ENCODE assay signal across 8 cellular contexts in genomic region chr18:13447621-13448020, GRCh38.
DNase-seq lines count a peak whose midpoint lies in the region; ATAC-seq, FAIRE-seq and TF ChIP-seq lines count a peak whose summit lies in the region.

No MANE protein-coding gene starts in this region.

- H3K79me2 ChIP-seq in HepG2 (ENCODE audit: insufficient read depth, low read length): no peaks in the 10 kb centered on the region

- no peak for ATAC-seq in HepG2
- ATAC-seq in left lung: peak; percentile 53
- peak; percentile 60 for ATAC-seq in aorta (ENCODE audit: low FRiP score)
- ATAC-seq in HG03135 (IDR thresholded peaks at IDR 0.05; ENCODE audit: unreplicated experiment): no peak
- ATAC-seq in GM19463 (IDR thresholded peaks at IDR 0.05; ENCODE audit: unreplicated experiment): no peak

- no peaks in the 10 kb centered on the region for H3K36me3 Mint-ChIP-seq in immature natural killer cell

- H3K9ac ChIP-seq in liver (ENCODE audit: low read depth in 1 of 2, low read length in 2 of 2) (no peak overlapping the region), HepG2 (ENCODE audit: insufficient read depth, low read depth, low read length) (no peak overlapping the region)

- CTCF ChIA-PET in HepG2 (lab: Yijun Ruan, JAX; ENCODE audit: low intra/inter-chr PET ratio, low total read pairs): no interaction called here

- H3K4me1 ChIP-seq in liver (ENCODE audit: control insufficient read depth in 4 of 4, insufficient read depth in 4 of 4, low read length in 3 of 4) (peaks cover 0 to 37% (median 21%) of the 10 kb centered on the region in 4 donors), HepG2 (ENCODE audit: insufficient read depth, low read length) (peaks cover 48% of the 10 kb centered on the region), left lung (peaks cover 11 to 24% of the 10 kb centered on the region in 2 donors), aorta (ENCODE audit: control insufficient read depth in 1 of 2, insufficient read depth in 2 of 2, low read length in 2 of 2) (no peaks in the 10 kb centered on the region)

- H3K27ac ChIP-seq in liver (ENCODE audit: low read depth in 1 of 2, low read length in 2 of 2) (peak overlapping the region; percentile 19 to 43), HepG2 (ENCODE audit: extremely low read length, insufficient read depth, low read length) (no peak overlapping the region), left lung (no peak overlapping the region), aorta (ENCODE audit: low read depth in 1 of 2, low read length in 2 of 2) (peak overlapping the region in 1 of 2 donors; percentile 5)

- intact Hi-C loops in HepG2 (cut with micrococcal nuclease; ENCODE audit: unreplicated experiment) (loop anchor here (10.0 kb wide), 1 partner anchor 233 kb away; the partner anchor contains the start of gene LDLRAD4), left lung (cut with DNase I) (no loop called here), aorta (cut with DNase I) (no loop called here)

- no peak for DNase-seq in HepG2 (ENCODE audit: low spot score)
- peak; percentile 83 for DNase-seq in amniotic epithelial cell (ENCODE audit: low read depth)
- no peak for DNase-seq in left lung
- DNase-seq in aorta: peak; percentile 84 to 88
- DNase-seq in immature natural killer cell: no peak

- H3K4me3 ChIP-seq in liver (ENCODE audit: low read depth in 1 of 3, low read length in 3 of 3): no peak overlapping the region
- no peak overlapping the region for H3K4me3 ChIP-seq in HepG2 (replicated peaks in 1 of 3; ENCODE audit: insufficient read depth in 1 of 3, low read depth in 2 of 3, low read length in 3 of 3)
- H3K4me3 ChIP-seq in left lung: no peak overlapping the region
- no peak overlapping the region for H3K4me3 ChIP-seq in aorta (ENCODE audit: low read length in 2 of 2)

- in situ Hi-C loops in HepG2 (cut with HindIII; ENCODE audit: extremely low pct_ligation_motif_present, low pct_unique_long_range_greater_than_20kb): no loop called here

- H3K9me3 ChIP-seq in liver (ENCODE audit: control insufficient read depth in 4 of 4, low read length in 3 of 4) (no peaks in the 10 kb centered on the region), HepG2 (ENCODE audit: low read length) (no peaks in the 10 kb centered on the region), left lung (no peaks in the 10 kb centered on the region), aorta (ENCODE audit: control insufficient read depth, low read length) (no peaks in the 10 kb centered on the region)

- TF ChIP-seq CTCF in liver (IDR thresholded peaks at IDR 0.05; ENCODE audit: low read depth, low read length, missing input control) (no peak), HepG2 (CRISPR knock-in tag; IDR thresholded peaks at IDR 0.05) (no peak), left lung (IDR thresholded peaks at IDR 0.05) (no peak)

- H2AFZ ChIP-seq in HepG2 (ENCODE audit: low read length): no peak overlapping the region

- WGBS in liver: 63% methylated on average over 12 of the region's 12 CpGs
- 87% methylated on average over 12 of the region's 12 CpGs for WGBS in HepG2 (ENCODE audit: low lambda C conversion rate)
- WGBS in aorta, 2 donors: 9 to 13% methylated on average over 12 of the region's 12 CpGs

- TF ChIP-seq POLR2A in HepG2 (IDR thresholded peaks at IDR 0.05; ENCODE audit: insufficient read depth in 1 of 2, low read depth in 2 of 2, low read length in 2 of 2): no peak

- H3K36me3 ChIP-seq in liver (ENCODE audit: control insufficient read depth in 4 of 4, insufficient read depth in 3 of 4, low read depth in 1 of 4, low read length in 3 of 4): no peaks in the 10 kb centered on the region
- H3K36me3 ChIP-seq in HepG2 (replicated peaks in 1 of 2; ENCODE audit: control insufficient read depth in 1 of 2, insufficient read depth in 2 of 2, low read length in 2 of 2): no peaks in the 10 kb centered on the region
- no peaks in the 10 kb centered on the region for H3K36me3 ChIP-seq in left lung
- no peaks in the 10 kb centered on the region for H3K36me3 ChIP-seq in aorta (ENCODE audit: control insufficient read depth in 1 of 2, insufficient read depth in 2 of 2, low read length in 1 of 2)

- no peak overlapping the region for H3K27ac Mint-ChIP-seq in immature natural killer cell

- H3K4me1 Mint-ChIP-seq in immature natural killer cell: no peaks in the 10 kb centered on the region

- H3K27me3 ChIP-seq in liver (ENCODE audit: control insufficient read depth in 4 of 4, insufficient read depth in 4 of 4, low read length in 3 of 4): no peaks in the 10 kb centered on the region
- H3K27me3 ChIP-seq in HepG2 (ENCODE audit: control insufficient read depth in 1 of 2, insufficient read depth in 2 of 2, low read length in 2 of 2): no peaks in the 10 kb centered on the region
- H3K27me3 ChIP-seq in left lung: no peaks in the 10 kb centered on the region
- H3K27me3 ChIP-seq in aorta (ENCODE audit: control insufficient read depth in 1 of 2, insufficient read depth in 2 of 2, low read length in 1 of 2): no peaks in the 10 kb centered on the region

- H3K4me3 Mint-ChIP-seq in immature natural killer cell: no peak overlapping the region

- H4K20me1 ChIP-seq in HepG2 (ENCODE audit: insufficient read depth, low read length): no peaks in the 10 kb centered on the region

- H3K4me2 ChIP-seq in HepG2 (ENCODE audit: low read depth, low read length): no peak overlapping the region

- no peaks in the 10 kb centered on the region for H3K9me3 Mint-ChIP-seq in immature natural killer cell

- BruUV-seq in HepG2 (replicated peaks; lab: Mats Ljungman, UMichigan): no TSS peak

- FAIRE-seq in HepG2 (lab: Jason Lieb, UNC): no peak

- peaks cover 0 to 7% (median 0%) of the 10 kb centered on the region in 3 donors for H3K27me3 Mint-ChIP-seq in immature natural killer cell (ENCODE audit: low read depth in 3 of 3)

- no peak for TF ChIP-seq EP300 in HepG2 (IDR thresholded peaks at IDR 0.05; ENCODE audit: low read depth in 2 of 2, low read length in 2 of 2)
- no peak for TF ChIP-seq EP300 in HepG2 (CRISPR knock-in tag; IDR thresholded peaks at IDR 0.05; ENCODE audit: borderline replicate concordance)

- no peak for TF ChIP-seq RAD21 in liver (IDR thresholded peaks at IDR 0.05)
- no peak for TF ChIP-seq RAD21 in HepG2 (CRISPR knock-in tag; IDR thresholded peaks at IDR 0.05)

- POLR2A ChIA-PET in HepG2 (lab: Yijun Ruan, JAX): no interaction called here

TF ChIP-seq in liver, 16 proteins besides CTCF, POLR2A, EP300 and RAD21:
- TF ChIP-seq TAF1 (conservative IDR thresholded peaks at IDR 0.05): no peak

TF ChIP-seq in HepG2, 621 proteins besides CTCF, POLR2A, EP300 and RAD21 (continues in another document):
- TF ChIP-seq ARHGAP35 (CRISPR knock-in tag; IDR thresholded peaks at IDR 0.05; ENCODE audit: borderline replicate concordance) (no peak), TEAD2 (CRISPR knock-in tag; IDR thresholded peaks at IDR 0.05) (no peak), ZNF629 (CRISPR knock-in tag; conservative IDR thresholded peaks at IDR 0.05) (no peak), SKI (IDR thresholded peaks at IDR 0.05; ENCODE audit: partially characterized antibody) (no peak), LRRFIP1 (CRISPR knock-in tag; conservative IDR thresholded peaks at IDR 0.05) (no peak), ZGPAT (CRISPR knock-in tag; IDR thresholded peaks at IDR 0.05) (no peak), ZBTB8A (CRISPR knock-in tag; IDR thresholded peaks at IDR 0.05; ENCODE audit: borderline replicate concordance, low read depth) (no peak), GABPB1 (CRISPR knock-in tag; IDR thresholded peaks at IDR 0.05) (no peak), PAF1 (CRISPR knock-in tag; IDR thresholded peaks at IDR 0.05) (no peak), ZNF800 (CRISPR knock-in tag; IDR thresholded peaks at IDR 0.05) (no peak), TARDBP (CRISPR knock-in tag; IDR thresholded peaks at IDR 0.05) (no peak)

Comparison
In these comparisons a context has a peak if more than half of its experiments do, and no peak if none do; other contexts are left out.
1. H3K27ac ChIP-seq: peak in liver (2 of 2); none in HepG2 (single experiment) and left lung (0 of 2).
2. ATAC-seq: peak in left lung (single experiment) and aorta (single experiment); none in HepG2 (single experiment), HG03135 (single experiment) and GM19463 (single experiment).
3. DNase-seq: peak in amniotic epithelial cell (single experiment) and aorta (2 of 2); none in HepG2 (single experiment), left lung (0 of 2) and immature natural killer cell (0 of 3).